Comparison of ENCODE assay signal across 20 cellular contexts in the genomic region with DNA sequence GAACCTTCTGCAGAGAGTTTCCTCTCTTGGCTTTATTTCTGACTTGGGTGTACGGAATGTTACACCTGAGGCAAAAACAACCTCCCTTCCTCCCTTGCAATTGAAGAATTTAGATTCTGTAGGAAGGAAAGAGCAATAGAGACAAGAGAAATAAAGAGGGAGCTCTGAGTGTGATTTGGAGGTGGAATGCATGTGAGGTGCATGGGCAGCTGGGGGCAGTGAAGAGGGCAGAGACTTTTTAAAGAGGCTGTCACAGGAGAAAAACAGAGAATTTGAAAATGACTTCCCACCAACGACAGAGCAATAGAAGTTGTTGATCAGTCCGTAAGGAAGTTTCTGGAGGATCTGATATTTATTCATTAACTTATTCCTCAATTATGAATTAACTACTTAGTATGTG.
DNase-seq lines count a peak whose midpoint lies in the region; ATAC-seq and TF ChIP-seq lines count a peak whose summit lies in the region.
"Had no signal": no experiment of that assay in that cellular context is flagged by ENCODE, and none has a peak within 500 bp of the region (broad histone marks: within the 10 kb centered on the region; RNA-seq: fewer than 3 reads in every experiment).

No MANE protein-coding gene starts in this region.

- BruUV-seq in mammary epithelial cell (replicated peaks; lab: Mats Ljungman, UMichigan) (no TSS peak), Caco-2 (replicated peaks; lab: Mats Ljungman, UMichigan) (no TSS peak)

- ATAC-seq in HG03460 (IDR thresholded peaks at IDR 0.05; ENCODE audit: unreplicated experiment): no peak
- ATAC-seq: A549, GM12878 had no signal

- H3K9me3 ChIP-seq in mammary epithelial cell (replicated peaks; ENCODE audit: insufficient read depth, low read length): no peaks in the 10 kb centered on the region
- H3K9me3 ChIP-seq in breast epithelium: no peaks in the 10 kb centered on the region
- no peaks in the 10 kb centered on the region for H3K9me3 ChIP-seq in SU-DHL-6 (ENCODE audit: insufficient read depth, low read length)
- H3K9me3 ChIP-seq in endodermal cell (ENCODE audit: control insufficient read depth, low read length): no peaks in the 10 kb centered on the region
- no peaks in the 10 kb centered on the region for H3K9me3 ChIP-seq in CD8-positive, alpha-beta memory T cell (ENCODE audit: low read length)
- H3K9me3 ChIP-seq in Caco-2: no peaks in the 10 kb centered on the region
- H3K9me3 ChIP-seq: A549, BE2C, SJCRH30 had no signal

- in situ Hi-C loops in mammary epithelial cell (cut with MboI; ENCODE audit: low sequenced_read_pairs in 2 of 2): no loop called here

- TF ChIP-seq CTCF in mammary epithelial cell (conservative IDR thresholded peaks at IDR 0.05 in 1 of 2, IDR thresholded peaks at IDR 0.05 in 1 of 2; ENCODE audit: extremely low read depth in 1 of 2, insufficient read depth in 1 of 2, low read depth in 1 of 2, low read length in 2 of 2) (peak in 1 of 2 donors; percentile 6), breast epithelium (IDR thresholded peaks at IDR 0.05) (no peak), SU-DHL-6 (IDR thresholded peaks at IDR 0.05; ENCODE audit: insufficient read depth, low read length, poor library complexity, severe bottlenecking) (no peak), endodermal cell (conservative IDR thresholded peaks at IDR 0.05) (peak; percentile 62), Caco-2 (IDR thresholded peaks at IDR 0.05; ENCODE audit: insufficient read depth in 1 of 2, low read depth in 1 of 2, low read length in 1 of 2, severe bottlenecking in 1 of 2, unreplicated experiment in 1 of 2) (no peak)

- H3K4me1 ChIP-seq in mammary epithelial cell (ENCODE audit: insufficient read depth, low read length) (peaks cover 5% of the 10 kb centered on the region), breast epithelium (no peaks in the 10 kb centered on the region), endodermal cell (ENCODE audit: control insufficient read depth, insufficient read depth, low read length) (no peaks in the 10 kb centered on the region), Caco-2 (peaks cover 15% of the 10 kb centered on the region)
- no peaks in the 10 kb centered on the region for H3K4me1 ChIP-seq in CD8-positive, alpha-beta memory T cell (ENCODE audit: insufficient read depth, low read length)
- H3K4me1 ChIP-seq: BE2C, SJCRH30 had no signal

- TF ChIP-seq POLR2A in breast epithelium (IDR thresholded peaks at IDR 0.05): no peak

- dilution Hi-C loops in mammary epithelial cell (cut with HindIII; ENCODE audit: low sequenced_read_pairs): no loop called here

- H3K9me2 ChIP-seq in SU-DHL-6 (replicated peaks; ENCODE audit: insufficient read depth, low read length): no peaks in the 10 kb centered on the region

- H3K36me3 ChIP-seq in mammary epithelial cell (ENCODE audit: insufficient read depth, low read length) (no peaks in the 10 kb centered on the region), breast epithelium (no peaks in the 10 kb centered on the region), SU-DHL-6 (ENCODE audit: low read length) (no peaks in the 10 kb centered on the region), endodermal cell (ENCODE audit: control insufficient read depth, insufficient read depth, low read length) (no peaks in the 10 kb centered on the region), Caco-2 (ENCODE audit: control insufficient read depth, insufficient read depth, low read length) (no peaks in the 10 kb centered on the region)
- no peaks in the 10 kb centered on the region for H3K36me3 ChIP-seq in CD8-positive, alpha-beta memory T cell (ENCODE audit: insufficient read depth, low read length)
- H3K36me3 ChIP-seq: BE2C, SJCRH30 had no signal

- H3K4me1 Mint-ChIP-seq in endodermal cell (no peaks in the 10 kb centered on the region), Caco-2 (ENCODE audit: low read depth, unreplicated experiment) (peaks cover 13% of the 10 kb centered on the region)
- H3K4me1 Mint-ChIP-seq in CD8-positive, alpha-beta memory T cell: no peaks in the 10 kb centered on the region

- POLR2A ChIA-PET in CD8-positive, alpha-beta memory T cell (lab: Charles Lee): no interaction called here
- POLR2A ChIA-PET in Caco-2 (lab: Charles Lee): no interaction called here

- H3F3A ChIP-seq in SU-DHL-6 (ENCODE audit: insufficient read depth): no peaks in the 10 kb centered on the region

- no peaks in the 10 kb centered on the region for H3K27me3 ChIP-seq in mammary epithelial cell (ENCODE audit: insufficient read depth, low read length)
- no peaks in the 10 kb centered on the region for H3K27me3 ChIP-seq in breast epithelium
- H3K27me3 ChIP-seq in SU-DHL-6 (ENCODE audit: low read length): no peaks in the 10 kb centered on the region
- H3K27me3 ChIP-seq in endodermal cell (ENCODE audit: control insufficient read depth, insufficient read depth, low read length, poor library complexity, severe bottlenecking): no peaks in the 10 kb centered on the region
- no peaks in the 10 kb centered on the region for H3K27me3 ChIP-seq in CD8-positive, alpha-beta memory T cell (ENCODE audit: insufficient read depth, low read length, poor library complexity, severe bottlenecking)
- H3K27me3 ChIP-seq in Caco-2 (replicated peaks; ENCODE audit: control insufficient read depth, insufficient read depth, low read length): no peaks in the 10 kb centered on the region
- H3K27me3 ChIP-seq: BE2C, SJCRH30 had no signal

- H3K9me3 Mint-ChIP-seq in endodermal cell (no peaks in the 10 kb centered on the region), Caco-2 (ENCODE audit: unreplicated experiment) (peaks cover 16% of the 10 kb centered on the region)
- no peaks in the 10 kb centered on the region for H3K9me3 Mint-ChIP-seq in CD8-positive, alpha-beta memory T cell

- H3K4me3 ChIP-seq in mammary epithelial cell (replicated peaks in 1 of 3; ENCODE audit: insufficient read depth in 1 of 3, low read depth in 2 of 3, low read length in 3 of 3) (no peak overlapping the region), breast epithelium (no peak overlapping the region), SU-DHL-6 (ENCODE audit: insufficient read depth, low read length, poor library complexity, severe bottlenecking) (no peak overlapping the region), endodermal cell (ENCODE audit: low read length) (no peak overlapping the region), Caco-2 (ENCODE audit: low read depth, low read length) (no peak overlapping the region)
- no peak overlapping the region for H3K4me3 ChIP-seq in CD8-positive, alpha-beta memory T cell (ENCODE audit: low read length)
- H3K4me3 ChIP-seq: A549, GM12878, SJCRH30 had no signal

- H3K36me3 Mint-ChIP-seq in endodermal cell (ENCODE audit: low read depth) (no peaks in the 10 kb centered on the region), Caco-2 (ENCODE audit: insufficient read depth, unreplicated experiment) (no peaks in the 10 kb centered on the region)
- H3K36me3 Mint-ChIP-seq in CD8-positive, alpha-beta memory T cell: peaks cover 0 to 2% (median under 1%) of the 10 kb centered on the region in 3 donors

- CTCF ChIA-PET in mammary epithelial cell (lab: Charles Lee; ENCODE audit: low non-redundant PET) (no interaction called here), Caco-2 (lab: Charles Lee) (no interaction called here)
- CTCF ChIA-PET in CD8-positive, alpha-beta memory T cell (lab: Charles Lee): no interaction called here

- 58% methylated on average over 3 of the region's 3 CpGs for WGBS in mammary epithelial cell (ENCODE audit: low coverage, missing lambda C conversion rate)
- 74% methylated on average over 3 of the region's 3 CpGs; no CpG with 5 or more reads in 1 of the 2 experiments for WGBS in endodermal cell (ENCODE audit: insufficient coverage in 1 of 2, insufficient read length in 1 of 2), 2 experiments

- no peaks in the 10 kb centered on the region for H4K20me1 ChIP-seq in mammary epithelial cell (ENCODE audit: insufficient read depth, low read length)
- H4K20me1 ChIP-seq in SU-DHL-6 (ENCODE audit: low read depth, low read length): no peaks in the 10 kb centered on the region

- H3K9ac ChIP-seq in mammary epithelial cell (ENCODE audit: insufficient read depth, low read length) (no peak overlapping the region), SU-DHL-6 (ENCODE audit: low read length) (no peak overlapping the region), endodermal cell (ENCODE audit: extremely low read depth, low read length, poor library complexity, severe bottlenecking) (no peak overlapping the region)

- H3K79me2 ChIP-seq in mammary epithelial cell (ENCODE audit: insufficient read depth, low read length) (no peaks in the 10 kb centered on the region), SU-DHL-6 (ENCODE audit: insufficient read depth, low read length) (no peaks in the 10 kb centered on the region)

- H3K27me3 Mint-ChIP-seq in endodermal cell (ENCODE audit: insufficient read depth): no peaks in the 10 kb centered on the region
- no peaks in the 10 kb centered on the region for H3K27me3 Mint-ChIP-seq in CD8-positive, alpha-beta memory T cell
- H3K27me3 Mint-ChIP-seq in Caco-2 (ENCODE audit: insufficient read depth, unreplicated experiment): no peaks in the 10 kb centered on the region

- H3K4me3 Mint-ChIP-seq in endodermal cell: no peak overlapping the region
- no peak overlapping the region for H3K4me3 Mint-ChIP-seq in CD8-positive, alpha-beta memory T cell
- no peak overlapping the region for H3K4me3 Mint-ChIP-seq in Caco-2 (ENCODE audit: unreplicated experiment)

- no peak overlapping the region for H3K27ac ChIP-seq in mammary epithelial cell (ENCODE audit: insufficient read depth, low read depth, low read length)
- no peak overlapping the region for H3K27ac ChIP-seq in breast epithelium
- no peak overlapping the region for H3K27ac ChIP-seq in SU-DHL-6 (ENCODE audit: low read depth, low read length)
- H3K27ac ChIP-seq in endodermal cell (ENCODE audit: low read depth, low read length): no peak overlapping the region
- no peak overlapping the region for H3K27ac ChIP-seq in CD8-positive, alpha-beta memory T cell (ENCODE audit: low read depth, low read length)
- H3K27ac ChIP-seq: A549, SJCRH30 had no signal

- intact Hi-C loops in mammary epithelial cell (cut with micrococcal nuclease) (no loop called here), breast epithelium (cut with DNase I; ENCODE audit: low total_unique reads) (no loop called here), Caco-2 (cut with micrococcal nuclease; ENCODE audit: unreplicated experiment) (no loop called here)

- DNase-seq in mammary epithelial cell (no peak), breast epithelium (ENCODE audit: low spot score in 2 of 2) (no peak), endodermal cell (peak; percentile 58), Caco-2 (no peak)
- no peak for DNase-seq in stimulated activated CD4-positive, alpha-beta T cell treated with anti-CD3 and anti-CD28 coated beads, Interleukin-4, amount 100 ng/mL, for 4 hours
- no peak for DNase-seq in CD8-positive, alpha-beta memory T cell
- DNase-seq: BE2C, DND-41, HCEC 1CT, KBM-7, MM.1S, NCI-H1048, NCI-H1436, NCI-H1930, NCI-H69, SJCRH30 had no signal

- H3K27ac Mint-ChIP-seq in endodermal cell (no peak overlapping the region), Caco-2 (ENCODE audit: unreplicated experiment) (no peak overlapping the region)
- no peak overlapping the region for H3K27ac Mint-ChIP-seq in CD8-positive, alpha-beta memory T cell

- H2AFZ ChIP-seq in mammary epithelial cell (ENCODE audit: low read depth, low read length): peak overlapping the region; percentile 26
- H2AFZ ChIP-seq in SU-DHL-6 (ENCODE audit: low read depth, low read length, severe bottlenecking): peak overlapping the region; percentile 40

- H3K4me2 ChIP-seq in mammary epithelial cell (ENCODE audit: insufficient read depth, low read depth, low read length) (no peak overlapping the region), SU-DHL-6 (ENCODE audit: low read depth, low read length, poor library complexity, severe bottlenecking) (no peak overlapping the region)
- H3K4me2 ChIP-seq: A549 had no signal
